Comparison of ENCODE assay signal across 16 cellular contexts in genomic region chr17:61201211-61201610, GRCh38.
A peak's percentile ranks its signal among the peaks of the same experiment; 100 is the strongest.
DNase-seq lines count a peak whose midpoint lies in the region; ATAC-seq, FAIRE-seq and TF ChIP-seq lines count a peak whose summit lies in the region.
"Had no signal": no experiment of that assay in that cellular context is flagged by ENCODE, and none has a peak within 500 bp of the region (broad histone marks: within the 10 kb centered on the region; RNA-seq: fewer than 3 reads in every experiment).

No MANE protein-coding gene starts in this region.

- WGBS in upper lobe of left lung, 2 donors = 47 to 50% methylated on average over 3 of the region's 3 CpGs

- POLR2A ChIA-PET in naive thymus-derived CD4-positive, alpha-beta T cell (lab: Charles Lee) = no interaction called here

- H3K9ac ChIP-seq in kidney (ENCODE audit: low read length in 2 of 2) = no peak overlapping the region

- H3K4me3 ChIP-seq in kidney (ENCODE audit: low read length in 2 of 2) (peak overlapping the region in 1 of 2 donors; percentile 32), upper lobe of left lung (no peak overlapping the region)
- no peak overlapping the region for H3K4me3 ChIP-seq in naive thymus-derived CD4-positive, alpha-beta T cell (ENCODE audit: low read length)

- peak; percentile 23 to 47 for ATAC-seq in upper lobe of left lung (ENCODE audit: low FRiP score in 2 of 2)
- no peak for ATAC-seq in naive thymus-derived CD4-positive, alpha-beta T cell
- ATAC-seq: stimulated activated naive B cell treated with anti-CD40 and anti-IgM and Interleukin-4, amounts not matched to agents 10 μg/mL and 1 μg/mL and 100 μg/mL, for 72 hours had no signal

- H3K36me3 Mint-ChIP-seq in HFFc6 (ENCODE audit: low read depth) = no peaks in the 10 kb centered on the region
- H3K36me3 Mint-ChIP-seq in naive thymus-derived CD4-positive, alpha-beta T cell = peaks cover 0 to 15% (median 10%) of the 10 kb centered on the region in 5 donors
- H3K36me3 Mint-ChIP-seq: stimulated activated naive B cell treated with anti-CD40 and anti-IgM and Interleukin-4, amounts not matched to agents 10 μg/mL and 1 μg/mL and 100 μg/mL, for 72 hours had no signal

- DNase-seq in HFFc6 (peak; percentile 96), amniotic stem cell (lab: John Stamatoyannopoulos, UW) (peak; percentile 84), kidney (no peak), upper lobe of left lung (no peak), NCI-H510A (lab: John Stamatoyannopoulos, UW) (no peak), frontal cortex (ENCODE audit: low spot score in 2 of 2) (no peak)
- no peak for DNase-seq in naive thymus-derived CD4-positive, alpha-beta T cell
- DNase-seq: activated naive CD4-positive, alpha-beta T cell treated with Interleukin-2 at 50 U/mL for 16 hours; NCI-H187; RPMI8226; stimulated activated CD4-positive, alpha-beta T cell treated with anti-CD3 and anti-CD28 coated beads, Interleukin-12 subunit alpha, Interleukin-12 subunit beta, amount 100 ng/mL, for 4 hours; stimulated activated naive B cell treated with anti-CD40 and anti-IgM and Interleukin-4, amounts not matched to agents 10 μg/mL and 1 μg/mL and 100 μg/mL, for 72 hours; WERI-Rb-1 had no signal

- peak in 2 of 4 donors; percentile 62 to 78 for TF ChIP-seq EP300 in upper lobe of left lung (IDR thresholded peaks at IDR 0.05)

- H3K27me3 Mint-ChIP-seq in HFFc6 (ENCODE audit: insufficient read depth) = no peaks in the 10 kb centered on the region; the same call in 1 of the 2 replicates
- H3K27me3 Mint-ChIP-seq in naive thymus-derived CD4-positive, alpha-beta T cell = peaks cover 0 to 2% (median 0%) of the 10 kb centered on the region in 5 donors
- H3K27me3 Mint-ChIP-seq: memory B cell; stimulated activated naive B cell treated with anti-CD40 and anti-IgM and Interleukin-4, amounts not matched to agents 10 μg/mL and 1 μg/mL and 100 μg/mL, for 72 hours had no signal

- H3K9me3 ChIP-seq in kidney (ENCODE audit: control insufficient read depth in 1 of 2, low read length in 2 of 2) (no peaks in the 10 kb centered on the region), upper lobe of left lung (no peaks in the 10 kb centered on the region)
- no peaks in the 10 kb centered on the region for H3K9me3 ChIP-seq in naive thymus-derived CD4-positive, alpha-beta T cell (ENCODE audit: control insufficient read depth in 2 of 3, low read length in 3 of 3)

- H3K36me3 ChIP-seq in kidney (ENCODE audit: control insufficient read depth in 1 of 2, insufficient read depth in 2 of 2, low read length in 2 of 2) (no peaks in the 10 kb centered on the region), upper lobe of left lung (no peaks in the 10 kb centered on the region)
- no peaks in the 10 kb centered on the region for H3K36me3 ChIP-seq in naive thymus-derived CD4-positive, alpha-beta T cell (ENCODE audit: control insufficient read depth in 2 of 3, insufficient read depth in 3 of 3, low read length in 3 of 3)
- H3K36me3 ChIP-seq: WERI-Rb-1 had no signal

- peak overlapping the region; percentile 86 for H3K27ac Mint-ChIP-seq in HFFc6
- H3K27ac Mint-ChIP-seq in naive thymus-derived CD4-positive, alpha-beta T cell = peak overlapping the region in 1 of 9 donors; percentile 25
- H3K27ac Mint-ChIP-seq: memory B cell; stimulated activated naive B cell treated with anti-CD40 and anti-IgM and Interleukin-4, amounts not matched to agents 10 μg/mL and 1 μg/mL and 100 μg/mL, for 72 hours had no signal

- TF ChIP-seq POLR2A in upper lobe of left lung (IDR thresholded peaks at IDR 0.05) = no peak

- no peak for TF ChIP-seq CTCF in HFFc6 (IDR thresholded peaks at IDR 0.05)
- TF ChIP-seq CTCF in kidney (IDR thresholded peaks at IDR 0.05; ENCODE audit: borderline replicate concordance, extremely low read depth, insufficient read depth) = no peak
- TF ChIP-seq CTCF in upper lobe of left lung (IDR thresholded peaks at IDR 0.05) = no peak

- peak overlapping the region; percentile 82 for H3K4me3 Mint-ChIP-seq in HFFc6
- H3K4me3 Mint-ChIP-seq in naive thymus-derived CD4-positive, alpha-beta T cell = no peak overlapping the region
- H3K4me3 Mint-ChIP-seq: memory B cell; stimulated activated naive B cell treated with anti-CD40 and anti-IgM and Interleukin-4, amounts not matched to agents 10 μg/mL and 1 μg/mL and 100 μg/mL, for 72 hours had no signal

- no peak for FAIRE-seq in kidney (lab: Jason Lieb, UNC)
- no peak for FAIRE-seq in frontal cortex (lab: Jason Lieb, UNC)
- FAIRE-seq: endothelial cell of umbilical vein had no signal

- H3K27ac ChIP-seq in kidney (ENCODE audit: low read depth in 2 of 2, low read length in 2 of 2) (peak overlapping the region; percentile 2 to 79), upper lobe of left lung (peak overlapping the region; percentile 16 to 77 (median 38))
- no peak overlapping the region for H3K27ac ChIP-seq in naive thymus-derived CD4-positive, alpha-beta T cell (ENCODE audit: low read depth, low read length)
- H3K27ac ChIP-seq: HL-60, WERI-Rb-1 had no signal

- no peaks in the 10 kb centered on the region for H3K27me3 ChIP-seq in upper lobe of left lung
- H3K27me3 ChIP-seq in naive thymus-derived CD4-positive, alpha-beta T cell (ENCODE audit: control insufficient read depth in 2 of 2, insufficient read depth in 2 of 2, low read length in 2 of 2) = no peaks in the 10 kb centered on the region

- H3K4me1 ChIP-seq in kidney (ENCODE audit: control insufficient read depth in 1 of 2, insufficient read depth in 1 of 2, low read depth in 1 of 2, low read length in 2 of 2) = peaks cover 5 to 14% of the 10 kb centered on the region in 2 donors
- H3K4me1 ChIP-seq in upper lobe of left lung = peaks cover 8 to 33% (median 20%) of the 10 kb centered on the region in 4 donors
- no peaks in the 10 kb centered on the region for H3K4me1 ChIP-seq in naive thymus-derived CD4-positive, alpha-beta T cell (ENCODE audit: control insufficient read depth in 2 of 2, insufficient read depth in 2 of 2, low read length in 2 of 2)

- peaks cover 71% of the 10 kb centered on the region for H3K4me1 Mint-ChIP-seq in HFFc6 (ENCODE audit: low read depth)
- H3K4me1 Mint-ChIP-seq in naive thymus-derived CD4-positive, alpha-beta T cell = no peaks in the 10 kb centered on the region
- H3K4me1 Mint-ChIP-seq: memory B cell; stimulated activated naive B cell treated with anti-CD40 and anti-IgM and Interleukin-4, amounts not matched to agents 10 μg/mL and 1 μg/mL and 100 μg/mL, for 72 hours had no signal

- H3K9me3 Mint-ChIP-seq in HFFc6 = no peaks in the 10 kb centered on the region
- no peaks in the 10 kb centered on the region for H3K9me3 Mint-ChIP-seq in naive thymus-derived CD4-positive, alpha-beta T cell
- H3K9me3 Mint-ChIP-seq: memory B cell; stimulated activated naive B cell treated with anti-CD40 and anti-IgM and Interleukin-4, amounts not matched to agents 10 μg/mL and 1 μg/mL and 100 μg/mL, for 72 hours had no signal

- CTCF ChIA-PET in naive thymus-derived CD4-positive, alpha-beta T cell (lab: Charles Lee) = no interaction called here

- intact Hi-C loops in kidney (cut with DNase I) = no loop called here
- intact Hi-C loops in naive thymus-derived CD4-positive, alpha-beta T cell (cut with micrococcal nuclease) = no loop called here

Comparison
In these comparisons a context has a peak if more than half of its experiments do, and no peak if none do; other contexts are left out.
1. DNase-seq: peak in HFFc6 (single experiment) and amniotic stem cell (single experiment); none in kidney (single experiment), upper lobe of left lung (0 of 2), NCI-H510A (single experiment), naive thymus-derived CD4-positive, alpha-beta T cell (0 of 9) and frontal cortex (0 of 2).